ENCODE assay signal across 1 cellular context in the genomic region with DNA sequence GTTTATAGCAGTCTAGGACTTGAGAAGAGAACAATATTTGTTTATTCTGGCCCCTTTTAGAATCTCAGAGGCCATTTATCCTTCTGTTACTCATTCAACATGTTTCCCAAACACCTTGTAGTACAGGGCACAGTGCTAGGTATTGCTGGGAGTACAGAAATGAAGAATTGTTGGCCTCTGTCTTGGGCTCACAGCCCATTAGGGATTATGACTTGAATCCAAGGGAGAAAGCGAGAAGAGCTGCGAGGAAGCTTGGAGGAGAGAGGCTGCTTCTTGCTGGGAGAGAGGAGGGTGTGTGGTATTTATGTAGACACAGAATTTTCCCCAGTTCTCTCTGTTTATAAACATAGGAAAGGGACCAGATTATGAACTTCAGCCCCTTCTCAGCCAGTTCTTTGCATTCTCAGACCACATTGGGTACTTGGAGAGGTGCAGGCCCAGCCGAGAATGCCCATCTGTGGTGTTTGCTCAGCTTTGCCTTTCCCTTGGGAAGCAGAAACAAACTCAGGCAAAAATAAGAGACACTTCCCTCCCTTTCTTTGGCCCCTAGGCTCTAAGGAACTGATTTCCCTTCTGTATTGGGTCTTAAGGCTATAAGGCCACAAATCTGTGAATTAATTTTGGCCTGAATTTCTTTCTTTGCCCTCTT.
TF ChIP-seq lines count a peak whose summit lies in the region.

No MANE protein-coding gene starts in this region.

TF ChIP-seq in GM23338, 12 proteins besides CTCF, POLR2A, EP300 and RAD21 (continued from another document):
- TF ChIP-seq, protein P1, sequence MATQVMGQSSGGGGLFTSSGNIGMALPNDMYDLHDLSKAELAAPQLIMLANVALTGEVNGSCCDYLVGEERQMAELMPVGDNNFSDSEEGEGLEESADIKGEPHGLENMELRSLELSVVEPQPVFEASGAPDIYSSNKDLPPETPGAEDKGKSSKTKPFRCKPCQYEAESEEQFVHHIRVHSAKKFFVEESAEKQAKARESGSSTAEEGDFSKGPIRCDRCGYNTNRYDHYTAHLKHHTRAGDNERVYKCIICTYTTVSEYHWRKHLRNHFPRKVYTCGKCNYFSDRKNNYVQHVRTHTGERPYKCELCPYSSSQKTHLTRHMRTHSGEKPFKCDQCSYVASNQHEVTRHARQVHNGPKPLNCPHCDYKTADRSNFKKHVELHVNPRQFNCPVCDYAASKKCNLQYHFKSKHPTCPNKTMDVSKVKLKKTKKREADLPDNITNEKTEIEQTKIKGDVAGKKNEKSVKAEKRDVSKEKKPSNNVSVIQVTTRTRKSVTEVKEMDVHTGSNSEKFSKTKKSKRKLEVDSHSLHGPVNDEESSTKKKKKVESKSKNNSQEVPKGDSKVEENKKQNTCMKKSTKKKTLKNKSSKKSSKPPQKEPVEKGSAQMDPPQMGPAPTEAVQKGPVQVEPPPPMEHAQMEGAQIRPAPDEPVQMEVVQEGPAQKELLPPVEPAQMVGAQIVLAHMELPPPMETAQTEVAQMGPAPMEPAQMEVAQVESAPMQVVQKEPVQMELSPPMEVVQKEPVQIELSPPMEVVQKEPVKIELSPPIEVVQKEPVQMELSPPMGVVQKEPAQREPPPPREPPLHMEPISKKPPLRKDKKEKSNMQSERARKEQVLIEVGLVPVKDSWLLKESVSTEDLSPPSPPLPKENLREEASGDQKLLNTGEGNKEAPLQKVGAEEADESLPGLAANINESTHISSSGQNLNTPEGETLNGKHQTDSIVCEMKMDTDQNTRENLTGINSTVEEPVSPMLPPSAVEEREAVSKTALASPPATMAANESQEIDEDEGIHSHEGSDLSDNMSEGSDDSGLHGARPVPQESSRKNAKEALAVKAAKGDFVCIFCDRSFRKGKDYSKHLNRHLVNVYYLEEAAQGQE (IDR thresholded peaks at IDR 0.05; ENCODE audit: unreplicated experiment): no peak
- TF ChIP-seq ZNF462 (CRISPR knock-in tag; IDR thresholded peaks at IDR 0.05) (no peak), ETS1 (IDR thresholded peaks at IDR 0.05) (no peak), STAT1 (IDR thresholded peaks at IDR 0.05; ENCODE audit: unreplicated experiment) (no peak), ZNF114 (CRISPR knock-in tag; IDR thresholded peaks at IDR 0.05) (no peak)
